ENCODE assay signal across 8 cellular contexts in genomic region chr14:103333754-103334643, GRCh38. TPM values are rescaled to one million over a fixed set of nuclear protein-coding genes. Genes with fewer than 3 reads are reported as not detected.
A peak's percentile ranks its signal among the peaks of the same experiment; 100 is the strongest.
DNase-seq lines count a peak whose midpoint lies in the region; FAIRE-seq and TF ChIP-seq lines count a peak whose summit lies in the region.

Gene EIF5 (plus strand): TSS chr14:103334237. CDS start chr14:103335861, 1,624 bp downstream.

- H3K4me3 ChIP-seq in HAP-1 (peak within 1 kb of the TSS; percentile 72), MM.1S (ENCODE audit: low read length) (peak within 1 kb of the TSS; percentile 76), neural cell (ENCODE audit: low read length) (peak within 1 kb of the TSS; percentile 94), stomach (peak within 1 kb of the TSS; percentile 78 to 98 (median 86))

- H3F3A ChIP-seq in MM.1S (ENCODE audit: insufficient read depth, low read length) = no peaks in the 10 kb centered on the region
- H3F3A ChIP-seq in neural cell (ENCODE audit: insufficient read depth, low read length, poor library complexity, severe bottlenecking) = peaks cover 8% of the 10 kb centered on the region

- TF ChIP-seq RAD21 in neural cell (conservative IDR thresholded peaks at IDR 0.05) = no peak

- TF ChIP-seq EP300 in neural cell (conservative IDR thresholded peaks at IDR 0.05; ENCODE audit: poor library complexity, severe bottlenecking) = peak; percentile 49
- TF ChIP-seq EP300 in stomach (IDR thresholded peaks at IDR 0.05) = no peak

- H3K9me3 ChIP-seq in HAP-1 (no peaks in the 10 kb centered on the region), MM.1S (replicated peaks; ENCODE audit: insufficient read depth, low read length) (no peaks in the 10 kb centered on the region), neural cell (ENCODE audit: low read length) (no peaks in the 10 kb centered on the region), stomach (no peaks in the 10 kb centered on the region)

- H3K27me3 ChIP-seq in HAP-1 (ENCODE audit: low read depth) (no peaks in the 10 kb centered on the region), MM.1S (replicated peaks; ENCODE audit: insufficient read depth, low read length) (no peaks in the 10 kb centered on the region), neural cell (ENCODE audit: insufficient read depth, low read depth, low read length) (no peaks in the 10 kb centered on the region), stomach (no peaks in the 10 kb centered on the region)

- TF ChIP-seq POLR2A in stomach (IDR thresholded peaks at IDR 0.05) = peak in 2 of 4 donors; percentile 86 to 87

- H3K4me1 ChIP-seq in HAP-1 = peaks cover 23% of the 10 kb centered on the region
- H3K4me1 ChIP-seq in MM.1S (ENCODE audit: low read length) = peaks cover 5% of the 10 kb centered on the region; the same call in 1 of the 2 replicates
- H3K4me1 ChIP-seq in stomach = peaks cover 13 to 62% (median 45%) of the 10 kb centered on the region in 4 donors

- H3K4me2 ChIP-seq in MM.1S (ENCODE audit: low read depth, low read length) (peak within 1 kb of the TSS; percentile 66), neural cell (ENCODE audit: low read length) (peak within 1 kb of the TSS; percentile 74)

- H3K9ac ChIP-seq in MM.1S (ENCODE audit: low read length) = peak within 1 kb of the TSS; percentile 91
- peak within 1 kb of the TSS; percentile 99 for H3K9ac ChIP-seq in neural cell (ENCODE audit: low read length)

- peak; percentile 97 to 99 for DNase-seq in HAP-1 (ENCODE audit: low spot score in 2 of 2)
- peak; percentile 92 for DNase-seq in MM.1S
- peak; percentile 81 for DNase-seq in SIG-M5 (lab: John Stamatoyannopoulos, UW)
- peak; percentile 96 for DNase-seq in activated gamma-delta T cell (lab: John Stamatoyannopoulos, UW)
- peak; percentile 98 for DNase-seq in fibroblast of the conjunctiva (ENCODE audit: low read depth)
- DNase-seq in stomach = peak; percentile 99

- H2AFZ ChIP-seq in MM.1S (ENCODE audit: low read length) = peak within 1 kb of the TSS; percentile 80
- H2AFZ ChIP-seq in neural cell (ENCODE audit: low read depth, low read length) = peak within 1 kb of the TSS; percentile 98

- no peak for TF ChIP-seq CTCF in MM.1S (IDR thresholded peaks at IDR 0.05; ENCODE audit: low read length)
- TF ChIP-seq CTCF in neural cell (IDR thresholded peaks at IDR 0.05; ENCODE audit: poor library complexity, severe bottlenecking) = no peak
- peak in 4 of 7 experiments; percentile 6 to 73 (median 46) for TF ChIP-seq CTCF in stomach (IDR thresholded peaks at IDR 0.05)

- in situ Hi-C loops in HAP-1 (cut with MboI; ENCODE audit: low sequenced_read_pairs) = no loop called here

- intact Hi-C loops in stomach (cut with DNase I; ENCODE audit: low total_unique reads) = no loop called here

- peaks cover 33% of the 10 kb centered on the region for H3K79me2 ChIP-seq in MM.1S (ENCODE audit: low read length)
- peaks cover 33% of the 10 kb centered on the region for H3K79me2 ChIP-seq in neural cell (replicated peaks; ENCODE audit: insufficient read depth, low read length)

- no peaks in the 10 kb centered on the region for H3K9me2 ChIP-seq in MM.1S (replicated peaks; ENCODE audit: insufficient read depth, low read length)
- no peaks in the 10 kb centered on the region for H3K9me2 ChIP-seq in neural cell (ENCODE audit: insufficient read depth, low read length)

- peak; percentile 97 for FAIRE-seq in G401.6 (lab: Jason Lieb, UNC)

- H3K36me3 ChIP-seq in HAP-1 (replicated peaks) (peaks cover 46% of the 10 kb centered on the region), MM.1S (replicated peaks; ENCODE audit: insufficient read depth, low read length) (peaks cover 15% of the 10 kb centered on the region; the same call in 1 of the 2 replicates), neural cell (ENCODE audit: insufficient read depth, low read length) (peaks cover 22% of the 10 kb centered on the region), stomach (peaks cover 35 to 37% (median 37%) of the 10 kb centered on the region in 4 donors)

- 0 to 2% (median 1%) methylated on average over 25 to 103 of the region's 103 CpGs for WGBS in stomach, 5 donors

- no peaks in the 10 kb centered on the region for H4K20me1 ChIP-seq in MM.1S (ENCODE audit: insufficient read depth, low read length)
- H4K20me1 ChIP-seq in neural cell (ENCODE audit: insufficient read depth) = peaks cover 7% of the 10 kb centered on the region

- H3K27ac ChIP-seq in MM.1S (ENCODE audit: low read length) = peak within 1 kb of the TSS; percentile 75
- peak within 1 kb of the TSS; percentile 100 for H3K27ac ChIP-seq in neural cell (ENCODE audit: low read length)
- peak within 1 kb of the TSS; percentile 99 to 100 (median 100) for H3K27ac ChIP-seq in stomach

TF ChIP-seq in neural cell, 6 proteins besides CTCF, POLR2A, EP300 and RAD21:
- TF ChIP-seq POLR2AphosphoS5 (IDR thresholded peaks at IDR 0.05) (peak; percentile 98), EZH2 (IDR thresholded peaks at IDR 0.05; ENCODE audit: borderline replicate concordance, insufficient read depth, low read length, poor library complexity, severe bottlenecking) (no peak), MXI1 (conservative IDR thresholded peaks at IDR 0.05; ENCODE audit: poor library complexity, severe bottlenecking) (peak; percentile 34), TAF1 (IDR thresholded peaks at IDR 0.05; ENCODE audit: low read depth) (peak; percentile 99), SMC3 (conservative IDR thresholded peaks at IDR 0.05; ENCODE audit: poor library complexity) (peak; percentile 32), REST (IDR thresholded peaks at IDR 0.05; ENCODE audit: borderline replicate concordance) (peak; percentile 95)

RNA-seq across cellular contexts. Expression of gene EIF5, which starts in this region (rescaled TPM):
- polyA plus RNA-seq in neural cell (165 and 188 TPM in 2 replicates), stomach (10 to 100 TPM; 44.3 to 83.9 (median 51.9) TPM)
- 286 and 290 TPM in 2 replicates for polyA minus RNA-seq in neural cell
- 100 to 1,000 TPM in 4 of 5 donors, 10 to 100 TPM in 1; 48.4 to 401 (median 202) TPM for total RNA-seq in stomach

Comparison
In these comparisons a context has a peak if more than half of its experiments do, and no peak if none do; other contexts are left out.
1. Peak in every context shown above with its lines: DNase-seq, H3K4me3 ChIP-seq and H3K27ac ChIP-seq.
2. CTCF ChIP-seq: peak in stomach (4 of 7); none in MM.1S (single experiment) and neural cell (single experiment).